Comparison of ENCODE assay signal across 1 cellular context in genomic region chr3:173706630-173707029, GRCh38.
TF ChIP-seq lines count a peak whose summit lies in the region.

No MANE protein-coding gene starts in this region.

TF ChIP-seq in GM23338, 12 proteins besides CTCF, POLR2A, EP300 and RAD21 (continued from another document):
- TF ChIP-seq ZNF462 (CRISPR knock-in tag; IDR thresholded peaks at IDR 0.05) (no peak), ZNF114 (CRISPR knock-in tag; IDR thresholded peaks at IDR 0.05) (no peak), CREB1 (CRISPR knock-in tag; IDR thresholded peaks at IDR 0.05; ENCODE audit: low read depth) (no peak), JUNB (IDR thresholded peaks at IDR 0.05; ENCODE audit: unreplicated experiment) (no peak), NANOG (IDR thresholded peaks at IDR 0.05; ENCODE audit: borderline replicate concordance) (no peak), REST (IDR thresholded peaks at IDR 0.05; ENCODE audit: unreplicated experiment) (no peak), ETS1 (IDR thresholded peaks at IDR 0.05) (no peak), STAT1 (IDR thresholded peaks at IDR 0.05; ENCODE audit: unreplicated experiment) (no peak), EZH2 (IDR thresholded peaks at IDR 0.05; ENCODE audit: low read depth, unreplicated experiment) (no peak), POLR2AphosphoS5 (IDR thresholded peaks at IDR 0.05; ENCODE audit: low read depth) (no peak), EZH2phosphoT487 (IDR thresholded peaks at IDR 0.05; ENCODE audit: unreplicated experiment) (no peak)
